Comparison of ENCODE assay signal across 10 cellular contexts in the genomic region with DNA sequence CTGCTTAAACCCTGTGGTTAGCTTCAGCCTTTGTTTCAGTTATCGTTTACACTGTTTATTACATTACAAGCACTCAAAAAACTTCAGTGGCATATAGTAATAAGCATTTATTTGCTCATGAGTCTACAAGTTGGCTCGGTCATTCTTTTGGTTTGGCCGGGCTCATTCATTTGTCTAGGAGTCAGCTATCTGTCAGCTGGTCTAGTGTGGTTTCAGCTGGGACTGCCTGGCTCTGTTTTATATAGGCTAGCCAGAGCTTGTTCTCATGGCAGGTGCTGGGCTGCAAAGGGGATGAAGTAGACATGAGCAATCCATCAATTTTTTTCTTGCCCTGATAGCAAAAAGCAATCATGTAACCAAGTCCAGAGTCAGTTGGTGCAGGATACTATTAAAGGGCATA.
DNase-seq lines count a peak whose midpoint lies in the region; ATAC-seq and TF ChIP-seq lines count a peak whose summit lies in the region.
"Had no signal": no experiment of that assay in that cellular context is flagged by ENCODE, and none has a peak within 500 bp of the region (broad histone marks: within the 10 kb centered on the region; RNA-seq: fewer than 3 reads in every experiment).

No MANE protein-coding gene starts in this region.

- no peak overlapping the region for H3K4me3 Mint-ChIP-seq in CD14-positive monocyte
- H3K4me3 Mint-ChIP-seq: activated naive CD4-positive, alpha-beta T cell treated with anti-CD3 and anti-CD28 coated beads, Interleukin-2, amount 50 U/mL, for 24 hours had no signal

- peaks cover 0 to 2% (median 0%) of the 10 kb centered on the region in 7 donors for H3K9me3 Mint-ChIP-seq in CD14-positive monocyte
- H3K9me3 Mint-ChIP-seq: activated naive CD4-positive, alpha-beta T cell treated with anti-CD3 and anti-CD28 coated beads, Interleukin-2, amount 50 U/mL, for 24 hours had no signal

- H3K27ac Mint-ChIP-seq in CD14-positive monocyte, result peak overlapping the region in 1 of 7 donors; percentile 18
- H3K27ac Mint-ChIP-seq: activated naive CD4-positive, alpha-beta T cell treated with anti-CD3 and anti-CD28 coated beads, Interleukin-2, amount 50 U/mL, for 24 hours had no signal

- TF ChIP-seq CTCF in CD14-positive monocyte (IDR thresholded peaks at IDR 0.05) (no peak), GM20000 (IDR thresholded peaks at IDR 0.05; ENCODE audit: extremely low read depth, missing control alignments) (no peak)

- peak; percentile 80 for ATAC-seq in Right ventricle myocardium superior (ENCODE audit: poor library complexity)
- no peak for ATAC-seq in HG03196 (IDR thresholded peaks at IDR 0.05; ENCODE audit: unreplicated experiment)

- peaks cover 0 to 3% (median 0%) of the 10 kb centered on the region in 3 donors for H3K27me3 Mint-ChIP-seq in CD14-positive monocyte (ENCODE audit: low read depth in 3 of 3)
- H3K27me3 Mint-ChIP-seq: activated naive CD4-positive, alpha-beta T cell treated with anti-CD3 and anti-CD28 coated beads, Interleukin-2, amount 50 U/mL, for 24 hours had no signal

- intact Hi-C loops in Right ventricle myocardium superior (cut with DNase I) (no loop called here), cardiac septum (cut with DNase I) (no loop called here), CD14-positive monocyte (cut with micrococcal nuclease) (loop anchor here in 1 of 2 donors (10.0 kb wide), 1 partner anchor 546 kb away; no protein-coding TSS in a partner anchor)

- DNase-seq in Right ventricle myocardium superior (peak; percentile 42), cardiac septum (ENCODE audit: low spot score) (no peak), astrocyte of the hippocampus (ENCODE audit: low read depth, low spot score) (peak; percentile 92), kidney tubule cell (ENCODE audit: low spot score) (peak; percentile 17), CD14-positive monocyte (ENCODE audit: low spot score) (no peak), GM20000 (ENCODE audit: low spot score) (no peak)
- DNase-seq in activated effector memory CD4-positive, alpha-beta T cell treated with anti-CD3 and anti-CD28 coated beads, Interleukin-2, amount 50 U/mL, for 16 hours, result no peak
- DNase-seq: KBM-7 had no signal

- H3K36me3 Mint-ChIP-seq in CD14-positive monocyte, result peaks cover 52 to 71% of the 10 kb centered on the region in 2 donors

- H3K4me1 Mint-ChIP-seq in CD14-positive monocyte, result peaks cover 2% of the 10 kb centered on the region

Comparison
In these comparisons a context has a peak if more than half of its experiments do, and no peak if none do; other contexts are left out.
1. DNase-seq: peak in Right ventricle myocardium superior (single experiment), astrocyte of the hippocampus (single experiment) and kidney tubule cell (single experiment); none in cardiac septum (single experiment), CD14-positive monocyte (single experiment), GM20000 (single experiment) and activated effector memory CD4-positive, alpha-beta T cell treated with anti-CD3 and anti-CD28 coated beads, Interleukin-2, amount 50 U/mL, for 16 hours (single experiment).